Comparison of ENCODE assay signal across 12 cellular contexts in genomic region chr1:116765962-116766361, GRCh38. TPM values are rescaled to one million over a fixed set of nuclear protein-coding genes. Genes with fewer than 3 reads are reported as not detected.
A peak's percentile ranks its signal among the peaks of the same experiment; 100 is the strongest.
DNase-seq lines count a peak whose midpoint lies in the region; FAIRE-seq and TF ChIP-seq lines count a peak whose summit lies in the region.
"Had no signal": no experiment of that assay in that cellular context is flagged by ENCODE, and none has a peak within 500 bp of the region (broad histone marks: within the 10 kb centered on the region; RNA-seq: fewer than 3 reads in every experiment).

No MANE protein-coding gene starts in this region.

- H3K14ac ChIP-seq in H1 (ENCODE audit: insufficient read length) = no peak overlapping the region

- H3K27ac Mint-ChIP-seq in activated CD4-positive, alpha-beta T cell treated with anti-CD3 and anti-CD28 coated beads, Interleukin-2, amount 10 ng/mL, durations not matched to agents 7 days and 5 days = peak overlapping the region; percentile 96

- POLR2A ChIA-PET in activated CD4-positive, alpha-beta T cell treated with anti-CD3 and anti-CD28 coated beads, Interleukin-2, amount 10 ng/mL, durations not matched to agents 7 days and 5 days (lab: Charles Lee) = interaction anchor here (1.5 to 4.8 kb wide), 2 partner anchors 28 to 39 kb away, joined by 6 to 46 read pairs; no protein-coding TSS in a partner anchor
- POLR2A ChIA-PET in H1 (lab: Charles Lee; ENCODE audit: partially characterized antibody) = interaction anchor here (1.1 kb wide), 1 partner anchor 20 kb away, joined by 3 read pairs; no protein-coding TSS in a partner anchor

- no peaks in the 10 kb centered on the region for H3K4me1 ChIP-seq in H1 (replicated peaks in 1 of 4; ENCODE audit: control insufficient read depth in 3 of 4, insufficient read depth in 4 of 4, low read length in 3 of 4)
- H3K4me1 ChIP-seq in small intestine (ENCODE audit: control insufficient read depth in 2 of 2, insufficient read depth in 1 of 2, low read depth in 1 of 2, low read length in 1 of 2) = no peaks in the 10 kb centered on the region

- H3K4me3 ChIP-seq in H1 (ENCODE audit: extremely low read depth in 1 of 4, insufficient read depth in 2 of 4, low read depth in 3 of 4, low read length in 4 of 4) (no peak overlapping the region), small intestine (ENCODE audit: low read depth in 1 of 2, low read length in 2 of 2) (no peak overlapping the region)
- H3K4me3 ChIP-seq: lung had no signal

- no peak overlapping the region for H3K9ac ChIP-seq in H1 (replicated peaks in 1 of 4; ENCODE audit: extremely low read depth in 1 of 4, low read depth in 3 of 4, low read length in 3 of 4)

- H3K27ac ChIP-seq in H1 (ENCODE audit: low read depth, low read length) = no peak overlapping the region
- H3K27ac ChIP-seq in small intestine (ENCODE audit: low read depth in 1 of 2, low read length in 1 of 2) = peak overlapping the region; percentile 2 to 25

- 89% methylated on average over 4 of the region's 4 CpGs; no CpG with 5 or more reads in 1 of the 2 experiments for WGBS in H1 (ENCODE audit: extremely low coverage in 1 of 2, insufficient coverage in 1 of 2, insufficient read length in 1 of 2, insufficient replicate concordance in 2 of 2, low coverage in 1 of 2, low lambda C conversion rate in 2 of 2, missing lambda C conversion rate in 1 of 2), 2 experiments
- WGBS in small intestine, 3 donors = 86 to 87% (median 87%) methylated on average over 4 of the region's 4 CpGs

- no peak overlapping the region for H3K56ac ChIP-seq in H1 (replicated peaks; ENCODE audit: insufficient read length, low read depth, low read length)

- no peaks in the 10 kb centered on the region for H3K36me3 ChIP-seq in H1 (ENCODE audit: control insufficient read depth in 2 of 4, insufficient read depth in 4 of 4, low read length in 3 of 4)
- no peaks in the 10 kb centered on the region for H3K36me3 ChIP-seq in small intestine (ENCODE audit: control insufficient read depth in 2 of 2, insufficient read depth in 2 of 2, low read length in 2 of 2)

- H3K4me2 ChIP-seq in H1 (ENCODE audit: insufficient read depth in 1 of 2, low read depth in 2 of 2, low read length in 2 of 2) = no peak overlapping the region

- no peaks in the 10 kb centered on the region for H3K9me3 ChIP-seq in H1 (ENCODE audit: insufficient read depth in 2 of 2, low read depth in 1 of 2, low read length in 1 of 2)
- no peaks in the 10 kb centered on the region for H3K9me3 ChIP-seq in small intestine (ENCODE audit: control insufficient read depth, low read depth)

- H2BK20ac ChIP-seq in H1 (ENCODE audit: low read length) = no peak overlapping the region

- H2BK5ac ChIP-seq in H1 (ENCODE audit: low read depth, low read length) = no peak overlapping the region

- no peak overlapping the region for H4K8ac ChIP-seq in H1 (ENCODE audit: extremely low read depth, insufficient read depth, low read length)

- H3K4me3 Mint-ChIP-seq in activated CD4-positive, alpha-beta T cell treated with anti-CD3 and anti-CD28 coated beads, Interleukin-2, amount 10 ng/mL, durations not matched to agents 7 days and 5 days = no peak overlapping the region

- H2BK120ac ChIP-seq in H1 (replicated peaks; ENCODE audit: low read depth, low read length) = no peak overlapping the region

- no peak overlapping the region for H4K5ac ChIP-seq in H1 (ENCODE audit: insufficient read length, low read depth, low read length)

- no peak for FAIRE-seq in H1 (lab: Jason Lieb, UNC)
- no peak for FAIRE-seq in small intestine (lab: Jason Lieb, UNC)

- H3K27me3 ChIP-seq in H1 (replicated peaks in 1 of 4; ENCODE audit: control insufficient read depth in 3 of 4, extremely low read depth in 1 of 4, insufficient read depth in 3 of 4, low read length in 3 of 4) = no peaks in the 10 kb centered on the region
- no peaks in the 10 kb centered on the region for H3K27me3 ChIP-seq in small intestine (ENCODE audit: control insufficient read depth in 2 of 2, insufficient read depth in 2 of 2, low read length in 2 of 2)

- no peak overlapping the region for H3K18ac ChIP-seq in H1 (ENCODE audit: extremely low read depth, low read length)

- H2AK5ac ChIP-seq in H1 (ENCODE audit: low read depth, low read length) = no peak overlapping the region

- no peak for TF ChIP-seq EP300 in H1 (IDR thresholded peaks at IDR 0.05; ENCODE audit: borderline replicate concordance in 1 of 2, low read depth in 2 of 2, low read length in 2 of 2)

- H2BK15ac ChIP-seq in H1 (ENCODE audit: low read length) = no peak overlapping the region

- H2AFZ ChIP-seq in H1 (ENCODE audit: low read length) = 0 out of 2 replicates have a peak overlapping the region, but pooled peaks have one; percentile 27

- no peaks in the 10 kb centered on the region for H3K27me3 Mint-ChIP-seq in activated CD4-positive, alpha-beta T cell treated with anti-CD3 and anti-CD28 coated beads, Interleukin-2, amount 10 ng/mL, durations not matched to agents 7 days and 5 days

- H3K79me2 ChIP-seq in H1 (ENCODE audit: control insufficient read depth in 1 of 2, insufficient read depth in 2 of 2, low read length in 2 of 2) = no peaks in the 10 kb centered on the region

- no peak for TF ChIP-seq CTCF in H1 (IDR thresholded peaks at IDR 0.05; ENCODE audit: control extremely low read depth in 1 of 3, insufficient read depth in 1 of 3, low read depth in 1 of 3, low read length in 3 of 3)

- CTCF ChIA-PET in activated CD4-positive, alpha-beta T cell treated with anti-CD3 and anti-CD28 coated beads, Interleukin-2, amount 10 ng/mL, durations not matched to agents 7 days and 5 days (lab: Charles Lee) = interaction anchor here (0.6 to 8.2 kb wide), 10 partner anchors 10 to 284 kb away, joined by 3 to 65 read pairs (median 6); no protein-coding TSS in a partner anchor
- CTCF ChIA-PET in H1 (lab: Charles Lee; ENCODE audit: partially characterized antibody) = interaction anchor here (1.1 to 4.8 kb wide), 8 partner anchors 28 to 180 kb away, joined by 3 to 27 read pairs (median 6); no protein-coding TSS in a partner anchor

- H3K36me3 Mint-ChIP-seq in activated CD4-positive, alpha-beta T cell treated with anti-CD3 and anti-CD28 coated beads, Interleukin-2, amount 10 ng/mL, durations not matched to agents 7 days and 5 days (ENCODE audit: low read depth) = peaks cover 89% of the 10 kb centered on the region

- H3K79me1 ChIP-seq in H1 (ENCODE audit: low read depth, low read length) = no peaks in the 10 kb centered on the region

- H3K23me2 ChIP-seq in H1 (ENCODE audit: low read depth, low read length) = no peaks in the 10 kb centered on the region

- no peak overlapping the region for H4K91ac ChIP-seq in H1 (replicated peaks; ENCODE audit: insufficient read length, low read length)

- no peaks in the 10 kb centered on the region for H3K9me3 Mint-ChIP-seq in activated CD4-positive, alpha-beta T cell treated with anti-CD3 and anti-CD28 coated beads, Interleukin-2, amount 10 ng/mL, durations not matched to agents 7 days and 5 days

- no peak overlapping the region for H2BK12ac ChIP-seq in H1 (ENCODE audit: low read depth, low read length)

- no peaks in the 10 kb centered on the region for H4K20me1 ChIP-seq in H1 (replicated peaks in 1 of 2; ENCODE audit: control insufficient read depth in 1 of 2, insufficient read depth in 2 of 2, low read length in 2 of 2)

- no peak for TF ChIP-seq RAD21 in H1 (IDR thresholded peaks at IDR 0.05 in 1 of 2, conservative IDR thresholded peaks at IDR 0.05 in 1 of 2; ENCODE audit: low read depth in 2 of 2, low read length in 2 of 2)

- no peak for TF ChIP-seq POLR2A in H1 (IDR thresholded peaks at IDR 0.05; ENCODE audit: control extremely low read depth in 1 of 2, low read depth in 2 of 2, low read length in 2 of 2)

- no peak overlapping the region for H3K23ac ChIP-seq in H1 (ENCODE audit: insufficient read length)

- DNase-seq in activated CD4-positive, alpha-beta T cell treated with anti-CD3 and anti-CD28 coated beads, Interleukin-2, amount 10 ng/mL, durations not matched to agents 7 days and 5 days = no peak
- DNase-seq in activated CD4-positive, alpha-beta T cell treated with anti-CD3 and anti-CD28 coated beads, Interleukin-2, amount 50 U/mL, for 4 hours = no peak
- DNase-seq in activated CD4-positive, alpha-beta T cell treated with anti-CD3 and anti-CD28 coated beads, Interleukin-2, amount 50 U/mL, for 48 hours = peak; percentile 28 to 47
- DNase-seq in H1 (ENCODE audit: low read depth in 1 of 2, low spot score in 2 of 2) (no peak), small intestine (no peak), NCI-H2029 treated with DMSO at 0.1 percent for 48 hours (lab: John Stamatoyannopoulos, UW) (no peak), HuH-7 (ENCODE audit: low spot score) (no peak)
- no peak for DNase-seq in stimulated activated CD4-positive, alpha-beta T cell treated with anti-CD3 and anti-CD28 coated beads, Interleukin-15, amount 100 ng/mL, for 24 hours
- DNase-seq: DMS79, occipital lobe had no signal

- no peak overlapping the region for H3K4ac ChIP-seq in H1 (replicated peaks; ENCODE audit: insufficient read length, low read depth, low read length)

- H3K4me1 Mint-ChIP-seq in activated CD4-positive, alpha-beta T cell treated with anti-CD3 and anti-CD28 coated beads, Interleukin-2, amount 10 ng/mL, durations not matched to agents 7 days and 5 days = peaks cover 97% of the 10 kb centered on the region

TF ChIP-seq in H1, 55 proteins besides CTCF, POLR2A, EP300 and RAD21 (continues in another document):
- no peak for TF ChIP-seq SP4 (IDR thresholded peaks at IDR 0.05; ENCODE audit: low read length)
- no peak for TF ChIP-seq TEAD4 (IDR thresholded peaks at IDR 0.05; ENCODE audit: low read depth, low read length)
- no peak for TF ChIP-seq SP1 (IDR thresholded peaks at IDR 0.05; ENCODE audit: low read depth, low read length)
- TF ChIP-seq FOSL1 (IDR thresholded peaks at IDR 0.05; ENCODE audit: insufficient read depth, low read depth, low read length) = no peak
- no peak for TF ChIP-seq GABPA (IDR thresholded peaks at IDR 0.05; ENCODE audit: borderline replicate concordance, insufficient read depth, low read length)
- no peak for TF ChIP-seq SIN3A (conservative IDR thresholded peaks at IDR 0.05 in 1 of 2, IDR thresholded peaks at IDR 0.05 in 1 of 2; ENCODE audit: low read depth in 1 of 2, low read length in 2 of 2)
- no peak for TF ChIP-seq CBX8 (IDR thresholded peaks at IDR 0.05; ENCODE audit: borderline replicate concordance, low read depth, low read length)

RNA-seq across cellular contexts. Expression of gene CD2, which starts 11.7 kb away (rescaled TPM):
- 100 to 1,000 TPM; 206 to 258 TPM for total RNA-seq in activated CD4-positive, alpha-beta T cell treated with anti-CD3 and anti-CD28 coated beads, Interleukin-2, amount 10 ng/mL, durations not matched to agents 7 days and 5 days
- total RNA-seq in H1 (2021; fragmentation: NEBNext Ultra II Directional; extraction: Animal tissue kit (Norgen Biotek cat#: 25700)) = not detected in 2 replicates
- polyA plus RNA-seq in H1 (2011; rRNA removed) = not detected in 2 replicates
- polyA plus RNA-seq in H1 (2011; cell fraction: cytosol; rRNA removed) = not detected
- not detected for polyA plus RNA-seq in H1 (2011; cell fraction: nucleus; rRNA removed)
- polyA plus RNA-seq in H1 (2012, experiment 1 of 2) = not detected in 4 replicates
- polyA plus RNA-seq in H1 (2012, experiment 2 of 2) = not detected
- not detected for polyA plus RNA-seq in H1 (2013, experiment 1 of 2)
- polyA plus RNA-seq in H1 (2013, experiment 2 of 2) = not detected
- not detected in 2 replicates for polyA minus RNA-seq in H1 (2011; rRNA and poly(A)+ RNA removed)
- polyA minus RNA-seq in H1 (2011; cell fraction: cytosol; rRNA and poly(A)+ RNA removed) = not detected
- not detected for polyA minus RNA-seq in H1 (2011; cell fraction: nucleus; rRNA and poly(A)+ RNA removed)
- polyA plus RNA-seq in small intestine = 10 to 100 TPM in 1 of 3 donors, 1 to 10 TPM in 2; 3.9 to 14.9 (median 6.3) TPM
- total RNA-seq: occipital lobe had no signal
- polyA plus RNA-seq: AG04450 had no signal

Comparison
In these comparisons a context has a peak if more than half of its experiments do, and no peak if none do; other contexts are left out.
1. DNase-seq: peak in activated CD4-positive, alpha-beta T cell treated with anti-CD3 and anti-CD28 coated beads, Interleukin-2, amount 50 U/mL, for 48 hours (2 of 2); none in activated CD4-positive, alpha-beta T cell treated with anti-CD3 and anti-CD28 coated beads, Interleukin-2, amount 10 ng/mL, durations not matched to agents 7 days and 5 days (single experiment), activated CD4-positive, alpha-beta T cell treated with anti-CD3 and anti-CD28 coated beads, Interleukin-2, amount 50 U/mL, for 4 hours (0 of 2), H1 (0 of 2), small intestine (single experiment), NCI-H2029 treated with DMSO at 0.1 percent for 48 hours (single experiment), HuH-7 (single experiment) and stimulated activated CD4-positive, alpha-beta T cell treated with anti-CD3 and anti-CD28 coated beads, Interleukin-15, amount 100 ng/mL, for 24 hours (single experiment).
2. RNA of gene CD2, which starts 11.7 kb away (total RNA-seq): 206 to 258 TPM in activated CD4-positive, alpha-beta T cell treated with anti-CD3 and anti-CD28 coated beads, Interleukin-2, amount 10 ng/mL, durations not matched to agents 7 days and 5 days; not detected in H1; every median in the first group is over 100 times any median in the second.